ENCODE assay signal across 8 cellular contexts in the genomic region with DNA sequence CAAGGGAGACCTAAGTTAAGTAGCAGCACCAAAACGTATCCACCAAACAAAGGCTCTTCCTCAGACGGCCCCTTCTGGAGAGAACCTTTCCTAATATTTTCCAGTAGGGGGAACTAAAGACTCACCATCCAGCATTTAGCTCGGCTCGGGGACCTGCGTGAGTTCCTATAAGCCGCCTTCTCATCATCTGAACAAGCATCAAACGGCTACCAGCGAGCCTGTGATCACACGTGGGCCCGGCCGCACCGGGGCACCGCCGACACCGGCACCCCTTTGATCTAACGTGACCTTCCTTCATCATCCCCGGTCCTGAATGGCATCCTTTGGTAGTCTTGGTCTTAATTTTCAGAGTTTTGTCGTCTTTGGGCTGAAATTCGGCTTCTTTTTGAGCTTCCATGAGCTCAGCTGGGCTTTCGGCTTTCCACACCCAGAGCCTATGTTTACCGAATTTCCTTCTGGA. TPM values are rescaled to one million over a fixed set of nuclear protein-coding genes. Genes with fewer than 3 reads are reported as not detected.
DNase-seq lines count a peak whose midpoint lies in the region; ATAC-seq and TF ChIP-seq lines count a peak whose summit lies in the region.

No MANE protein-coding gene starts in this region.

- no peak for ATAC-seq in activated naive CD8-positive, alpha-beta T cell treated with anti-CD3 and anti-CD28 coated beads, Interleukin-2, amount 50 U/mL, for 24 hours
- ATAC-seq in PC-3 = peak; percentile 97
- ATAC-seq in left colon = peak; percentile 94

- TF ChIP-seq POLR2A in suprapubic skin (IDR thresholded peaks at IDR 0.05) = no peak

- DNase-seq in activated naive CD8-positive, alpha-beta T cell treated with anti-CD3 and anti-CD28 coated beads for 36 hours = peak; percentile 6
- DNase-seq in activated naive CD8-positive, alpha-beta T cell treated with anti-CD3 and anti-CD28 coated beads, Interleukin-2, amount 50 U/mL, for 24 hours = no peak
- peak; percentile 74 for DNase-seq in LoVo (ENCODE audit: low spot score)
- peak; percentile 83 for DNase-seq in PC-3
- DNase-seq in dedifferentiated amniotic fluid mesenchymal stem cell (ENCODE audit: extremely low spot score) = peak; percentile 92
- peak; percentile 29 to 46 for DNase-seq in left colon
- peak; percentile 74 to 80 for DNase-seq in suprapubic skin (ENCODE audit: low spot score in 2 of 2)
- DNase-seq in HuH-7 (ENCODE audit: low spot score) = no peak

- H3K9me3 Mint-ChIP-seq in activated naive CD8-positive, alpha-beta T cell treated with anti-CD3 and anti-CD28 coated beads for 36 hours = peaks cover 1% of the 10 kb centered on the region
- no peaks in the 10 kb centered on the region for H3K9me3 Mint-ChIP-seq in activated naive CD8-positive, alpha-beta T cell treated with anti-CD3 and anti-CD28 coated beads, Interleukin-2, amount 50 U/mL, for 24 hours

- peak overlapping the region; percentile 68 for H2AFZ ChIP-seq in PC-3 (ENCODE audit: low read length)

- no peak overlapping the region for H3K9ac ChIP-seq in PC-3 (ENCODE audit: low read length)

- TF ChIP-seq EP300 in suprapubic skin (IDR thresholded peaks at IDR 0.05) = no peak

- no peaks in the 10 kb centered on the region for H3K79me2 ChIP-seq in PC-3 (ENCODE audit: low read length)

- H3K36me3 ChIP-seq in PC-3 (ENCODE audit: low read depth, low read length) (no peaks in the 10 kb centered on the region), suprapubic skin (no peaks in the 10 kb centered on the region)

- H3K36me3 Mint-ChIP-seq in activated naive CD8-positive, alpha-beta T cell treated with anti-CD3 and anti-CD28 coated beads for 36 hours = no peaks in the 10 kb centered on the region
- no peaks in the 10 kb centered on the region for H3K36me3 Mint-ChIP-seq in activated naive CD8-positive, alpha-beta T cell treated with anti-CD3 and anti-CD28 coated beads, Interleukin-2, amount 50 U/mL, for 24 hours (ENCODE audit: low read depth)

- POLR2A ChIA-PET in PC-3 (lab: Charles Lee; ENCODE audit: unreplicated experiment) = interaction anchor here (0.6 kb wide), 1 partner anchor 1609 kb away, joined by 3 read pairs; no protein-coding TSS in a partner anchor

- no peaks in the 10 kb centered on the region for H3F3A ChIP-seq in PC-3 (ENCODE audit: low read length, unreplicated experiment)

- intact Hi-C loops in PC-3 (cut with micrococcal nuclease) (loop anchor here (1.0 to 2.0 kb wide), 4 partner anchors 217 to 1607 kb away; no protein-coding TSS in a partner anchor), left colon (cut with DNase I, micrococcal nuclease) (loop anchor here in 1 of 2 donors (5.0 kb wide), 1 partner anchor 219 kb away; no protein-coding TSS in a partner anchor)

- no peaks in the 10 kb centered on the region for H4K20me1 ChIP-seq in PC-3 (ENCODE audit: low read length)

- H3K4me1 Mint-ChIP-seq in activated naive CD8-positive, alpha-beta T cell treated with anti-CD3 and anti-CD28 coated beads for 36 hours = peaks cover 2% of the 10 kb centered on the region
- no peaks in the 10 kb centered on the region for H3K4me1 Mint-ChIP-seq in activated naive CD8-positive, alpha-beta T cell treated with anti-CD3 and anti-CD28 coated beads, Interleukin-2, amount 50 U/mL, for 24 hours

- H3K27ac ChIP-seq in PC-3 (ENCODE audit: low read length) = no peak overlapping the region
- H3K27ac ChIP-seq in suprapubic skin = no peak overlapping the region

- CTCF ChIA-PET in PC-3 (lab: Charles Lee) = interaction anchor here (0.6 to 1.4 kb wide), 7 partner anchors 77 to 1993 kb away, joined by 3 to 9 read pairs (median 4); no protein-coding TSS in a partner anchor

- H3K4me3 ChIP-seq in PC-3 (ENCODE audit: low read length) = peak overlapping the region; percentile 29; the same call in 1 of the 2 replicates
- H3K4me3 ChIP-seq in suprapubic skin = peak overlapping the region; percentile 63

- peaks cover 44% of the 10 kb centered on the region for H3K27me3 Mint-ChIP-seq in activated naive CD8-positive, alpha-beta T cell treated with anti-CD3 and anti-CD28 coated beads for 36 hours
- H3K27me3 Mint-ChIP-seq in activated naive CD8-positive, alpha-beta T cell treated with anti-CD3 and anti-CD28 coated beads, Interleukin-2, amount 50 U/mL, for 24 hours = peaks cover 35% of the 10 kb centered on the region

- no peaks in the 10 kb centered on the region for H3K9me2 ChIP-seq in PC-3 (replicated peaks; ENCODE audit: low read length)

- TF ChIP-seq CTCF in PC-3 (conservative IDR thresholded peaks at IDR 0.05; ENCODE audit: low read depth, low read length) (peak; percentile 77), suprapubic skin (IDR thresholded peaks at IDR 0.05) (peak; percentile 32 to 53)

- H3K27me3 ChIP-seq in PC-3 (ENCODE audit: low read length) (peaks cover 72% of the 10 kb centered on the region), suprapubic skin (peaks cover 25% of the 10 kb centered on the region)

- BruUV-seq in PC-3 (replicated peaks; lab: Mats Ljungman, UMichigan) = no TSS peak

- WGBS in suprapubic skin = 2% methylated on average over 21 of the region's 21 CpGs

- H3K4me3 Mint-ChIP-seq in activated naive CD8-positive, alpha-beta T cell treated with anti-CD3 and anti-CD28 coated beads for 36 hours = no peak overlapping the region
- H3K4me3 Mint-ChIP-seq in activated naive CD8-positive, alpha-beta T cell treated with anti-CD3 and anti-CD28 coated beads, Interleukin-2, amount 50 U/mL, for 24 hours = no peak overlapping the region

- H3K27ac Mint-ChIP-seq in activated naive CD8-positive, alpha-beta T cell treated with anti-CD3 and anti-CD28 coated beads for 36 hours = no peak overlapping the region
- no peak overlapping the region for H3K27ac Mint-ChIP-seq in activated naive CD8-positive, alpha-beta T cell treated with anti-CD3 and anti-CD28 coated beads, Interleukin-2, amount 50 U/mL, for 24 hours

- H3K4me2 ChIP-seq in PC-3 (ENCODE audit: low read length) = peak overlapping the region; percentile 44

- no peaks in the 10 kb centered on the region for H3K9me3 ChIP-seq in PC-3 (ENCODE audit: low read length)
- H3K9me3 ChIP-seq in suprapubic skin = no peaks in the 10 kb centered on the region

- H3K4me1 ChIP-seq in PC-3 (ENCODE audit: insufficient read depth, low read length) (no peaks in the 10 kb centered on the region), suprapubic skin (peaks cover 23% of the 10 kb centered on the region)

RNA-seq across cellular contexts. Expression of a gene that starts 1.4 kb away (rescaled TPM):
- not detected for total RNA-seq in activated naive CD8-positive, alpha-beta T cell treated with anti-CD3 and anti-CD28 coated beads for 36 hours
- total RNA-seq in PC-3 (2014; rRNA removed) (not detected in 2 replicates), left colon (1 to 10 TPM in 1 of 2 donors, under 1 TPM in 1; 0.28 to 1.4 TPM), suprapubic skin (1 to 10 TPM in 3 of 4 donors, under 1 TPM in 1; 0.95 to 6.7 (median 2.2) TPM)

Comparison
In these comparisons a context has a peak if more than half of its experiments do, and no peak if none do; other contexts are left out.
1. DNase-seq: peak in activated naive CD8-positive, alpha-beta T cell treated with anti-CD3 and anti-CD28 coated beads for 36 hours (single experiment), LoVo (single experiment), PC-3 (single experiment), dedifferentiated amniotic fluid mesenchymal stem cell (single experiment), left colon (2 of 2) and suprapubic skin (2 of 2); none in activated naive CD8-positive, alpha-beta T cell treated with anti-CD3 and anti-CD28 coated beads, Interleukin-2, amount 50 U/mL, for 24 hours (single experiment) and HuH-7 (single experiment).